Comparison of ENCODE assay signal across 17 cellular contexts in genomic region chr7:110130669-110131068, GRCh38.
DNase-seq lines count a peak whose midpoint lies in the region; ATAC-seq, FAIRE-seq and TF ChIP-seq lines count a peak whose summit lies in the region.
"Had no signal": no experiment of that assay in that cellular context is flagged by ENCODE, and none has a peak within 500 bp of the region (broad histone marks: within the 10 kb centered on the region; RNA-seq: fewer than 3 reads in every experiment).

No MANE protein-coding gene starts in this region.

- no peaks in the 10 kb centered on the region for H3K27me3 ChIP-seq in liver (ENCODE audit: control insufficient read depth in 4 of 4, insufficient read depth in 4 of 4, low read length in 3 of 4)
- no peaks in the 10 kb centered on the region for H3K27me3 ChIP-seq in HepG2 (ENCODE audit: control insufficient read depth in 1 of 2, insufficient read depth in 2 of 2, low read length in 2 of 2)
- H3K27me3 ChIP-seq in body of pancreas = no peaks in the 10 kb centered on the region
- H3K27me3 ChIP-seq: Peyer's patch, tibial artery had no signal

- in situ Hi-C loops in HepG2 (cut with HindIII; ENCODE audit: extremely low pct_ligation_motif_present, low pct_unique_long_range_greater_than_20kb) = no loop called here

- DNase-seq in HepG2 (ENCODE audit: low spot score) (no peak), NCI-H69 (lab: John Stamatoyannopoulos, UW) (peak; percentile 37), chondrocyte (ENCODE audit: low spot score) (no peak), iPS-NIHi11 (ENCODE audit: low spot score) (no peak), caudate nucleus (lab: John Stamatoyannopoulos, UW) (no peak), body of pancreas (no peak)
- DNase-seq in T-helper 2 cell treated with Interferon-gamma antibody and Interleukin-4, amounts not matched to agents 5 μg/mL and 100 μg/mL, for 36 hours (ENCODE audit: low spot score) = no peak
- DNase-seq: aorta, GM23248, Peyer's patch, psoas muscle, tibial artery had no signal

- CTCF ChIA-PET in HepG2 (lab: Yijun Ruan, JAX; ENCODE audit: low intra/inter-chr PET ratio, low total read pairs) = no interaction called here

- TF ChIP-seq POLR2A in HepG2 (IDR thresholded peaks at IDR 0.05; ENCODE audit: insufficient read depth in 1 of 2, low read depth in 2 of 2, low read length in 2 of 2) (no peak), body of pancreas (IDR thresholded peaks at IDR 0.05) (no peak)

- POLR2A ChIA-PET in HepG2 (lab: Yijun Ruan, JAX) = no interaction called here

- ATAC-seq in HepG2 (no peak), body of pancreas (no peak)
- ATAC-seq: psoas muscle had no signal

- FAIRE-seq in HepG2 (lab: Jason Lieb, UNC) = no peak
- FAIRE-seq: GM12892, keratinocyte had no signal

- no peak for TF ChIP-seq EP300 in HepG2 (IDR thresholded peaks at IDR 0.05; ENCODE audit: low read depth in 2 of 2, low read length in 2 of 2)
- no peak for TF ChIP-seq EP300 in HepG2 (CRISPR knock-in tag; IDR thresholded peaks at IDR 0.05; ENCODE audit: borderline replicate concordance)

- intact Hi-C loops in HepG2 (cut with micrococcal nuclease; ENCODE audit: unreplicated experiment) = no loop called here
- intact Hi-C loops in body of pancreas (cut with DNase I) = no loop called here

- H2AFZ ChIP-seq in HepG2 (ENCODE audit: low read length) = no peak overlapping the region
- H2AFZ ChIP-seq: GM23248 had no signal

- no peaks in the 10 kb centered on the region for H3K36me3 Mint-ChIP-seq in chondrocyte (ENCODE audit: low read depth)
- no peaks in the 10 kb centered on the region for H3K36me3 Mint-ChIP-seq in T-helper 2 cell treated with Interferon-gamma antibody and Interleukin-4, amounts not matched to agents 5 μg/mL and 100 μg/mL, for 36 hours (ENCODE audit: low read depth)

- no peaks in the 10 kb centered on the region for H3K27me3 Mint-ChIP-seq in chondrocyte (ENCODE audit: low read depth)
- no peaks in the 10 kb centered on the region for H3K27me3 Mint-ChIP-seq in T-helper 2 cell treated with Interferon-gamma antibody and Interleukin-4, amounts not matched to agents 5 μg/mL and 100 μg/mL, for 36 hours (ENCODE audit: low read depth)

- H4K20me1 ChIP-seq in HepG2 (ENCODE audit: insufficient read depth, low read length) = no peaks in the 10 kb centered on the region

- no peak overlapping the region for H3K4me2 ChIP-seq in HepG2 (ENCODE audit: low read depth, low read length)
- H3K4me2 ChIP-seq: KMS-11 had no signal

- TF ChIP-seq CTCF in liver (IDR thresholded peaks at IDR 0.05; ENCODE audit: low read depth, low read length, missing input control) (no peak), HepG2 (CRISPR knock-in tag; IDR thresholded peaks at IDR 0.05) (no peak), chondrocyte (IDR thresholded peaks at IDR 0.05) (peak; percentile 75), body of pancreas (IDR thresholded peaks at IDR 0.05) (no peak)

- H3K27ac ChIP-seq in liver (ENCODE audit: low read depth in 1 of 2, low read length in 2 of 2) (no peak overlapping the region), HepG2 (ENCODE audit: extremely low read length, insufficient read depth, low read length) (no peak overlapping the region), caudate nucleus (ENCODE audit: low read depth, low read length) (no peak overlapping the region), body of pancreas (no peak overlapping the region)
- H3K27ac ChIP-seq: GM23248, KMS-11, Peyer's patch, psoas muscle, tibial artery had no signal

- H3K4me1 ChIP-seq in liver (ENCODE audit: control insufficient read depth in 4 of 4, insufficient read depth in 4 of 4, low read length in 3 of 4) = no peaks in the 10 kb centered on the region
- no peaks in the 10 kb centered on the region for H3K4me1 ChIP-seq in HepG2 (ENCODE audit: insufficient read depth, low read length)
- H3K4me1 ChIP-seq in body of pancreas = no peaks in the 10 kb centered on the region
- H3K4me1 ChIP-seq: Peyer's patch, psoas muscle, tibial artery had no signal

- H3K4me3 Mint-ChIP-seq in chondrocyte (ENCODE audit: unreplicated experiment) = no peak overlapping the region
- no peak overlapping the region for H3K4me3 Mint-ChIP-seq in T-helper 2 cell treated with Interferon-gamma antibody and Interleukin-4, amounts not matched to agents 5 μg/mL and 100 μg/mL, for 36 hours

- H3K4me3 ChIP-seq in liver (ENCODE audit: low read depth in 1 of 3, low read length in 3 of 3) (no peak overlapping the region), HepG2 (replicated peaks in 1 of 3; ENCODE audit: insufficient read depth in 1 of 3, low read depth in 2 of 3, low read length in 3 of 3) (no peak overlapping the region), body of pancreas (no peak overlapping the region)
- H3K4me3 ChIP-seq: GM23248, Peyer's patch, psoas muscle, tibial artery had no signal

- peak; percentile 20 to 50 for TF ChIP-seq RAD21 in liver (IDR thresholded peaks at IDR 0.05)
- TF ChIP-seq RAD21 in HepG2 (CRISPR knock-in tag; IDR thresholded peaks at IDR 0.05) = no peak

- BruUV-seq in HepG2 (replicated peaks; lab: Mats Ljungman, UMichigan) = no TSS peak

- peaks cover 8% of the 10 kb centered on the region for H3K4me1 Mint-ChIP-seq in chondrocyte (ENCODE audit: low read depth)
- H3K4me1 Mint-ChIP-seq in T-helper 2 cell treated with Interferon-gamma antibody and Interleukin-4, amounts not matched to agents 5 μg/mL and 100 μg/mL, for 36 hours (ENCODE audit: low read depth) = no peaks in the 10 kb centered on the region

- H3K9me3 Mint-ChIP-seq in chondrocyte (ENCODE audit: low read depth) = no peaks in the 10 kb centered on the region
- no peaks in the 10 kb centered on the region for H3K9me3 Mint-ChIP-seq in T-helper 2 cell treated with Interferon-gamma antibody and Interleukin-4, amounts not matched to agents 5 μg/mL and 100 μg/mL, for 36 hours
- H3K9me3 Mint-ChIP-seq: activated T-helper 2 cell treated with anti-CD3 and anti-CD28 coated beads, Interferon-gamma antibody, Interleukin-2, Interleukin-4, amounts not matched to agents 10 μg/mL and 5 μg/mL and 100 μg/mL, durations not matched to agents 14 hours and 24 hours and 36 hours had no signal

- no peaks in the 10 kb centered on the region for H3K9me3 ChIP-seq in liver (ENCODE audit: control insufficient read depth in 4 of 4, low read length in 3 of 4)
- no peaks in the 10 kb centered on the region for H3K9me3 ChIP-seq in HepG2 (ENCODE audit: low read length)
- H3K9me3 ChIP-seq in body of pancreas = no peaks in the 10 kb centered on the region
- H3K9me3 ChIP-seq: Peyer's patch, psoas muscle, tibial artery had no signal

- WGBS in liver = 27% methylated on average over 2 of the region's 2 CpGs
- 2% methylated on average over 2 of the region's 2 CpGs for WGBS in HepG2 (ENCODE audit: low lambda C conversion rate)
- 26 to 38% methylated on average over 2 of the region's 2 CpGs for WGBS in body of pancreas, 2 donors

- no peaks in the 10 kb centered on the region for H3K79me2 ChIP-seq in HepG2 (ENCODE audit: insufficient read depth, low read length)

- H3K36me3 ChIP-seq in liver (ENCODE audit: control insufficient read depth in 4 of 4, insufficient read depth in 3 of 4, low read depth in 1 of 4, low read length in 3 of 4) = no peaks in the 10 kb centered on the region
- H3K36me3 ChIP-seq in HepG2 (replicated peaks in 1 of 2; ENCODE audit: control insufficient read depth in 1 of 2, insufficient read depth in 2 of 2, low read length in 2 of 2) = no peaks in the 10 kb centered on the region
- H3K36me3 ChIP-seq in body of pancreas (replicated peaks in 1 of 2; ENCODE audit: insufficient read depth in 1 of 2, low read depth in 2 of 2) = no peaks in the 10 kb centered on the region
- H3K36me3 ChIP-seq: Peyer's patch, tibial artery had no signal

- H3K27ac Mint-ChIP-seq in chondrocyte (ENCODE audit: unreplicated experiment) = no peak overlapping the region
- no peak overlapping the region for H3K27ac Mint-ChIP-seq in T-helper 2 cell treated with Interferon-gamma antibody and Interleukin-4, amounts not matched to agents 5 μg/mL and 100 μg/mL, for 36 hours
- H3K27ac Mint-ChIP-seq: activated T-helper 2 cell treated with anti-CD3 and anti-CD28 coated beads, Interferon-gamma antibody, Interleukin-2, Interleukin-4, amounts not matched to agents 10 μg/mL and 5 μg/mL and 100 μg/mL, durations not matched to agents 14 hours and 24 hours and 36 hours had no signal

- no peak overlapping the region for H3K9ac ChIP-seq in liver (ENCODE audit: low read depth in 1 of 2, low read length in 2 of 2)
- H3K9ac ChIP-seq in HepG2 (ENCODE audit: insufficient read depth, low read depth, low read length) = no peak overlapping the region
- H3K9ac ChIP-seq: GM23248, KMS-11 had no signal

TF ChIP-seq in liver, 16 proteins besides CTCF, POLR2A, EP300 and RAD21 (continues in another document):
- TF ChIP-seq ZBTB33 (IDR thresholded peaks at IDR 0.05) (no peak), FOXA1 (IDR thresholded peaks at IDR 0.05) (no peak), RXRA (IDR thresholded peaks at IDR 0.05) (no peak)

TF ChIP-seq in HepG2, 621 proteins besides CTCF, POLR2A, EP300 and RAD21:
- no peak for TF ChIP-seq SATB2 (CRISPR knock-in tag; IDR thresholded peaks at IDR 0.05)
- no peak for TF ChIP-seq ZNF580 (CRISPR knock-in tag; IDR thresholded peaks at IDR 0.05; ENCODE audit: borderline replicate concordance, low read depth)
- no peak for TF ChIP-seq WIZ (CRISPR knock-in tag; IDR thresholded peaks at IDR 0.05)
- no peak for TF ChIP-seq SSRP1 (CRISPR knock-in tag; IDR thresholded peaks at IDR 0.05)
- TF ChIP-seq MBD4 (IDR thresholded peaks at IDR 0.05; ENCODE audit: borderline replicate concordance, low read length) = no peak
- TF ChIP-seq IRF1 (CRISPR knock-in tag; IDR thresholded peaks at IDR 0.05; ENCODE audit: low read depth) = no peak
